Comparison of ENCODE assay signal across 1 cellular context in genomic region chr6:84227434-84228197, GRCh38.
TF ChIP-seq lines count a peak whose summit lies in the region.

TSS of gene CEP162 (minus strand) at chr6:84227643. CDS start at chr6:84226393, 1,250 bp downstream.

TF ChIP-seq in K562, 482 proteins besides CTCF, POLR2A, EP300 and RAD21 (continued from another document and continues in another):
- TF ChIP-seq RREB1 (CRISPR knock-in tag; IDR thresholded peaks at IDR 0.05) (no peak), ZNF324 (CRISPR knock-in tag; IDR thresholded peaks at IDR 0.05) (no peak), ZNF696 (CRISPR knock-in tag; conservative IDR thresholded peaks at IDR 0.05) (no peak), PHB2 (IDR thresholded peaks at IDR 0.05; ENCODE audit: low read depth) (no peak), ZFX (CRISPR knock-in tag; IDR thresholded peaks at IDR 0.05) (peak; percentile 95), MNT (conservative IDR thresholded peaks at IDR 0.05) (peak; percentile 89 to 96), CBFA2T2 (conservative IDR thresholded peaks at IDR 0.05) (peak; percentile 98), SIRT6 (IDR thresholded peaks at IDR 0.05; ENCODE audit: low read depth, low read length) (no peak), ZNF253 (CRISPR knock-in tag; conservative IDR thresholded peaks at IDR 0.05) (no peak), KAT7 (CRISPR knock-in tag; IDR thresholded peaks at IDR 0.05; ENCODE audit: borderline replicate concordance) (0 out of 2 replicates have a peak, but pooled peaks have one; percentile 89), NR2C2 (CRISPR knock-in tag; IDR thresholded peaks at IDR 0.05) (no peak), NR2C2 (tag; IDR thresholded peaks at IDR 0.05) (peak; percentile 91), ARID1B (IDR thresholded peaks at IDR 0.05) (no peak), TRIM28 (IDR thresholded peaks at IDR 0.05) (no peak), TAL1 (IDR thresholded peaks at IDR 0.05) (no peak), NFXL1 (CRISPR knock-in tag; IDR thresholded peaks at IDR 0.05) (no peak), TCF7 (IDR thresholded peaks at IDR 0.05; ENCODE audit: borderline replicate concordance) (0 out of 2 replicates have a peak, but pooled peaks have one; percentile 17), POLR2H (tag; IDR thresholded peaks at IDR 0.05; ENCODE audit: low read depth) (no peak), CLOCK (CRISPR knock-in tag; IDR thresholded peaks at IDR 0.05; ENCODE audit: borderline replicate concordance) (no peak), CREBBP (IDR thresholded peaks at IDR 0.05; ENCODE audit: low read depth, low read length) (no peak), NFIC (IDR thresholded peaks at IDR 0.05) (no peak), BRD9 (IDR thresholded peaks at IDR 0.05; ENCODE audit: low read depth, partially characterized antibody) (no peak), ELF2 (CRISPR knock-in tag; IDR thresholded peaks at IDR 0.05) (peak; percentile 79), TARDBP (IDR thresholded peaks at IDR 0.05) (no peak), IRF2 (CRISPR knock-in tag; IDR thresholded peaks at IDR 0.05) (no peak), KLF10 (CRISPR knock-in tag; IDR thresholded peaks at IDR 0.05) (no peak), NRF1 (conservative IDR thresholded peaks at IDR 0.05 in 1 of 2, IDR thresholded peaks at IDR 0.05 in 1 of 2) (no peak), ZNF124 (CRISPR knock-in tag; IDR thresholded peaks at IDR 0.05) (no peak), SMAD1 (IDR thresholded peaks at IDR 0.05; ENCODE audit: low read depth, low read length, partially characterized antibody) (no peak), NCOA2 (IDR thresholded peaks at IDR 0.05; ENCODE audit: partially characterized antibody in 2 of 2) (no peak), ZNF583 (CRISPR knock-in tag; IDR thresholded peaks at IDR 0.05) (no peak), CGGBP1 (CRISPR knock-in tag; IDR thresholded peaks at IDR 0.05) (no peak), KAT2B (IDR thresholded peaks at IDR 0.05; ENCODE audit: low read depth, low read length) (no peak), NR1H2 (CRISPR knock-in tag; IDR thresholded peaks at IDR 0.05) (no peak), POLR2G (IDR thresholded peaks at IDR 0.05; ENCODE audit: low read depth, low read length) (no peak), BRF1 (IDR thresholded peaks at IDR 0.05; ENCODE audit: borderline replicate concordance, extremely low read depth, insufficient read length) (no peak), ATF1 (CRISPR knock-in tag; IDR thresholded peaks at IDR 0.05) (no peak), ATF1 (tag; IDR thresholded peaks at IDR 0.05) (peak; percentile 79), ZBTB2 (IDR thresholded peaks at IDR 0.05) (no peak), ZNF780A (CRISPR knock-in tag; IDR thresholded peaks at IDR 0.05) (no peak), ZNF407 (IDR thresholded peaks at IDR 0.05; ENCODE audit: low read depth) (no peak), RB1 (IDR thresholded peaks at IDR 0.05; ENCODE audit: low read depth) (peak; percentile 24; the same call in 1 of the 2 replicates), CBX5 (IDR thresholded peaks at IDR 0.05; ENCODE audit: borderline replicate concordance, low read depth) (no peak), HOMEZ (CRISPR knock-in tag; IDR thresholded peaks at IDR 0.05) (no peak), SP2 (IDR thresholded peaks at IDR 0.05; ENCODE audit: extremely low read depth, low read depth, low read length, poor library complexity, severe bottlenecking) (peak; percentile 31)
